ENCODE assay signal across 8 cellular contexts in genomic region chr18:11689031-11689971, GRCh38. TPM values are rescaled to one million over a fixed set of nuclear protein-coding genes. Genes with fewer than 3 reads are reported as not detected.
DNase-seq lines count a peak whose midpoint lies in the region; ATAC-seq, FAIRE-seq and TF ChIP-seq lines count a peak whose summit lies in the region.

GNAL (plus strand) TSS chr18:11689264; CDS start chr18:11689564, 300 bp downstream.

- H3K27ac ChIP-seq in heart left ventricle (peak within 1 kb of the TSS in 4 of 12 donors; percentile 15 to 85 (median 28)), ovary (peak within 1 kb of the TSS in 1 of 2 donors; percentile 4), upper lobe of left lung (peak within 1 kb of the TSS; percentile 16 to 69 (median 44))

- intact Hi-C loops in heart left ventricle (cut with DNase I) = no loop called here
- intact Hi-C loops in ovary (cut with DNase I) = no loop called here

- DNase-seq in AG08396 (ENCODE audit: low spot score) (peak; percentile 85), GM19239 (ENCODE audit: insufficient read length, low spot score) (peak; percentile 59), HuH-7.5 (ENCODE audit: low spot score) (peak; percentile 82), RPMI8226 (peak; percentile 79), adipocyte (ENCODE audit: low read depth) (peak; percentile 89), heart left ventricle (peak; percentile 68 to 86 (median 75)), ovary (peak; percentile 63 to 80 (median 75)), upper lobe of left lung (peak; percentile 71 to 89)

- no peak for TF ChIP-seq CTCF in heart left ventricle (IDR thresholded peaks at IDR 0.05)
- TF ChIP-seq CTCF in ovary (IDR thresholded peaks at IDR 0.05) = no peak
- no peak for TF ChIP-seq CTCF in upper lobe of left lung (IDR thresholded peaks at IDR 0.05)

- H3K36me3 ChIP-seq in adipocyte (ENCODE audit: control insufficient read depth, insufficient read depth, low read length, severe bottlenecking) = no peaks in the 10 kb centered on the region
- no peaks in the 10 kb centered on the region for H3K36me3 ChIP-seq in heart left ventricle
- no peaks in the 10 kb centered on the region for H3K36me3 ChIP-seq in ovary
- no peaks in the 10 kb centered on the region for H3K36me3 ChIP-seq in upper lobe of left lung

- H3K9me3 ChIP-seq in adipocyte (ENCODE audit: control insufficient read depth, low read length) = no peaks in the 10 kb centered on the region
- no peaks in the 10 kb centered on the region for H3K9me3 ChIP-seq in heart left ventricle
- H3K9me3 ChIP-seq in ovary = no peaks in the 10 kb centered on the region
- H3K9me3 ChIP-seq in upper lobe of left lung = no peaks in the 10 kb centered on the region

- H3K27me3 ChIP-seq in adipocyte (replicated peaks; ENCODE audit: control insufficient read depth, insufficient read depth, low read length) = peaks cover 26% of the 10 kb centered on the region
- H3K27me3 ChIP-seq in heart left ventricle = peaks cover 0 to 50% (median 18%) of the 10 kb centered on the region in 9 donors
- H3K27me3 ChIP-seq in ovary = no peaks in the 10 kb centered on the region
- peaks cover 0 to 11% (median 5%) of the 10 kb centered on the region in 4 donors for H3K27me3 ChIP-seq in upper lobe of left lung

- TF ChIP-seq EP300 in ovary (IDR thresholded peaks at IDR 0.05) (no peak), upper lobe of left lung (IDR thresholded peaks at IDR 0.05) (no peak)

- H3K4me3 ChIP-seq in adipocyte (ENCODE audit: low read length) (peak within 1 kb of the TSS; percentile 80), heart left ventricle (peak within 1 kb of the TSS; percentile 42 to 79 (median 61)), ovary (peak within 1 kb of the TSS; percentile 77), upper lobe of left lung (peak within 1 kb of the TSS; percentile 41 to 65 (median 60))

- H3K9ac ChIP-seq in adipocyte (ENCODE audit: low read length) = no peak within 1 kb of the TSS

- TF ChIP-seq POLR2A in heart left ventricle (IDR thresholded peaks at IDR 0.05) (no peak), ovary (IDR thresholded peaks at IDR 0.05) (peak; percentile 7), upper lobe of left lung (IDR thresholded peaks at IDR 0.05) (no peak)

- ATAC-seq in heart left ventricle (peak; percentile 75 to 98 (median 96)), upper lobe of left lung (ENCODE audit: low FRiP score in 2 of 2) (peak; percentile 94 to 96)

- no peaks in the 10 kb centered on the region for H3K4me1 ChIP-seq in adipocyte (ENCODE audit: control insufficient read depth, insufficient read depth, low read length)
- peaks cover 0 to 18% (median 5%) of the 10 kb centered on the region in 12 donors for H3K4me1 ChIP-seq in heart left ventricle
- peaks cover 5% of the 10 kb centered on the region for H3K4me1 ChIP-seq in ovary (ENCODE audit: insufficient read depth)
- peaks cover 3 to 18% (median 12%) of the 10 kb centered on the region in 4 donors for H3K4me1 ChIP-seq in upper lobe of left lung

- FAIRE-seq in GM19239 (lab: Jason Lieb, UNC) = peak; percentile 42

- 0 to 1% (median 1%) methylated on average over 43 to 112 of the region's 112 CpGs for WGBS in heart left ventricle, 4 donors
- 0 to 1% (median 0%) methylated on average over 51 to 112 of the region's 112 CpGs for WGBS in ovary, 3 donors
- WGBS in upper lobe of left lung, 2 donors = 2% methylated on average over 71 of the region's 112 CpGs; no CpG with 5 or more reads in 1 of the 2 donors

RNA-seq across cellular contexts. Expression of gene GNAL, which starts in this region (rescaled TPM):
- total RNA-seq in heart left ventricle = 1 to 10 TPM; 1.1 to 5.9 (median 1.8) TPM
- under 1 TPM; 0.76 to 0.84 TPM for polyA plus RNA-seq in heart left ventricle
- 1 to 10 TPM; 2.6 to 5.5 (median 3.4) TPM for total RNA-seq in ovary
- 10 to 100 TPM in 1 of 2 donors, 1 to 10 TPM in 1; 1.6 to 15.4 TPM for polyA plus RNA-seq in ovary
- total RNA-seq in upper lobe of left lung = 1 to 10 TPM in 5 of 6 donors, under 1 TPM in 1; 1.00 to 6.7 (median 3.5) TPM
